In the genomic region with DNA sequence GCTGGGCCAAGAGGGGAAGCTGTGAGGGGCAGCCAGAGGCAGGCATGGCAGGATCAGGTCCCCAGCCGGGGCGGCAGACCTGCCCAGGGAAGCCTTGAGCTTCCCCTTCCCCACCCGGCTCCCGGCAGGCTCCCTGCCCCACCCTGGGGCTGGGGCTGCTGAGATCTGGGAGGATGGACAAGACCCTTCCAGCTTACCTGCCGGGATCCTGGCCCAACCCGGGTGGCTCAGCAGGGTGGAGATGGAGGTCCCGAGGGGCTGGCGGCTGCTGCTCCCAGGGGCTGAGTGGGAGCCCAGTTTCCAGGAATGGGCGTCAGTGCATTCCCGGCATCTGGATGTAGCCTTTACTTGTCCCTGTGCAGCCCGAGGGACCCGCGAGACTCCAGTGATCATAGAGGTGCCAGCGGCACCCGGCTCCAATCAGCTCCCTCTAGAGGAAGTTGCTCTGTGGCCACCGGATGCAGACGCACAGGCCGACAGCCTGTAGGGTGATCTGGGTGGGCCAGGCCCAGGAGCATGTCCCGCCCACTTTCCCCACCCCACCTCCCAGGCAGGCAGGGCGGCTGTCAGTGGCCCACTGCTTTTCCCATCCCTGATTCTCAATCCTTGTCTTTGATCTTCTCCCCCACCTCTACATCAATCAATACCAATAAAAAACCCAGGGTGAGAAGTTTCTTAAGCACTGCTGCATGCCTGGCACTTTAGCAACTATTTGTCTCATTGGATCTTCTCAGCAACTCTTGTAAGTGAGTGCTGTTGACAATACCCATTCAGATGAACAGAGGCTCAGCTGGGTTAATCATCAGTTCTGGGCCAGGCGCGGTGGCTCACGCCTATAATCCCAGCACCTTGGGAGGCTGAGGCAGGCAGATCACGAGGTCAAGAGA, we compare ENCODE assay signal across 8 cellular contexts. TPM values are rescaled to one million over a fixed set of nuclear protein-coding genes. Genes with fewer than 3 reads are reported as not detected.
A peak's percentile ranks its signal among the peaks of the same experiment; 100 is the strongest.
DNase-seq lines count a peak whose midpoint lies in the region; ATAC-seq and TF ChIP-seq lines count a peak whose summit lies in the region.

A gene (minus strand): TSS at position 449 of the 887 bp plus-strand sequence. CDS start 2,672 bp downstream, outside the sequence.

- DNase-seq in NCI-H748 treated with DMSO at 0.1 percent for 48 hours (lab: John Stamatoyannopoulos, UW) (peak; percentile 93), dermis blood vessel endothelial cell (peak; percentile 93)
- peak; percentile 57 to 82 for DNase-seq in activated CD4-positive, alpha-beta T cell treated with anti-CD3 and anti-CD28 coated beads, Interleukin-2, amount 50 U/mL, for 24 hours (ENCODE audit: low read depth in 1 of 2, low spot score in 1 of 2)
- DNase-seq in stimulated activated CD4-positive, alpha-beta T cell treated with anti-CD3 and anti-CD28 coated beads, Interleukin-4, amount 100 ng/mL, for 1 hour, result peak; percentile 80

- ATAC-seq in GM19324 (IDR thresholded peaks at IDR 0.05; ENCODE audit: low FRiP score, unreplicated experiment) (peak; percentile 81), HG03469 (IDR thresholded peaks at IDR 0.05; ENCODE audit: unreplicated experiment) (peak; percentile 68)

- H3K9ac ChIP-seq in BLaER1 treated with 17β-estradiol and CSF1 and Interleukin-3, amounts not matched to agents 10 nM and 100 nM, result peak within 1 kb of the TSS; percentile 87 to 96 (median 93)
- peak within 1 kb of the TSS; percentile 51 to 68 for H3K9ac ChIP-seq in liver (ENCODE audit: low read depth in 1 of 2, low read length in 2 of 2)

- TF ChIP-seq CTCF in liver (IDR thresholded peaks at IDR 0.05; ENCODE audit: low read depth, low read length, missing input control), result peak; percentile 33

- peak within 1 kb of the TSS; percentile 89 to 99 (median 92) for H3K4me3 ChIP-seq in BLaER1 treated with 17β-estradiol and CSF1 and Interleukin-3, amounts not matched to agents 10 nM and 100 nM
- H3K4me3 ChIP-seq in liver (ENCODE audit: low read depth in 1 of 3, low read length in 3 of 3), result peak within 1 kb of the TSS; percentile 61 to 86 (median 81)

- H3K9me3 ChIP-seq in BLaER1 treated with 17β-estradiol and CSF1 and Interleukin-3, amounts not matched to agents 10 nM and 100 nM (replicated peaks in 1 of 11), result no peaks in the 10 kb centered on the region
- H3K9me3 ChIP-seq in liver (ENCODE audit: control insufficient read depth in 4 of 4, low read length in 3 of 4), result no peaks in the 10 kb centered on the region

- H4K20me1 ChIP-seq in BLaER1 treated with 17β-estradiol and CSF1 and Interleukin-3, amounts not matched to agents 10 nM and 100 nM, result peaks cover 0 to 34% (median 13%) of the 10 kb centered on the region in 11 experiments; a peak in 14 of 22 replicates

- WGBS in liver, result 9% methylated on average over 24 of the region's 24 CpGs

- H3K36me3 ChIP-seq in BLaER1 treated with 17β-estradiol and CSF1 and Interleukin-3, amounts not matched to agents 10 nM and 100 nM, result peaks cover 16 to 34% (median 29%) of the 10 kb centered on the region in 11 experiments
- H3K36me3 ChIP-seq in liver (ENCODE audit: control insufficient read depth in 4 of 4, insufficient read depth in 3 of 4, low read depth in 1 of 4, low read length in 3 of 4), result peaks cover 0 to 9% (median 6%) of the 10 kb centered on the region in 4 donors

- peak within 1 kb of the TSS; percentile 81 to 99 (median 95) for H3K4me2 ChIP-seq in BLaER1 treated with 17β-estradiol and CSF1 and Interleukin-3, amounts not matched to agents 10 nM and 100 nM

- no peaks in the 10 kb centered on the region for H3K27me3 ChIP-seq in BLaER1 treated with 17β-estradiol and CSF1 and Interleukin-3, amounts not matched to agents 10 nM and 100 nM
- H3K27me3 ChIP-seq in liver (ENCODE audit: control insufficient read depth in 4 of 4, insufficient read depth in 4 of 4, low read length in 3 of 4), result no peaks in the 10 kb centered on the region

- peak; percentile 31 to 47 for TF ChIP-seq RAD21 in liver (IDR thresholded peaks at IDR 0.05)

- H3K27ac ChIP-seq in BLaER1 treated with 17β-estradiol and CSF1 and Interleukin-3, amounts not matched to agents 10 nM and 100 nM, result peak within 1 kb of the TSS; percentile 55 to 93 (median 89)
- peak within 1 kb of the TSS; percentile 36 to 80 for H3K27ac ChIP-seq in liver (ENCODE audit: low read depth in 1 of 2, low read length in 2 of 2)

- peaks cover 43 to 56% (median 47%) of the 10 kb centered on the region in 10 experiments for H3K4me1 ChIP-seq in BLaER1 treated with 17β-estradiol and CSF1 and Interleukin-3, amounts not matched to agents 10 nM and 100 nM
- H3K4me1 ChIP-seq in liver (ENCODE audit: control insufficient read depth in 4 of 4, insufficient read depth in 4 of 4, low read length in 3 of 4), result peaks cover 4 to 13% (median 5%) of the 10 kb centered on the region in 4 donors

TF ChIP-seq in liver, 16 proteins besides CTCF, POLR2A, EP300 and RAD21:
- TF ChIP-seq HNF4A (conservative IDR thresholded peaks at IDR 0.05), result no peak
- TF ChIP-seq SP1 (IDR thresholded peaks at IDR 0.05), result peak; percentile 35
- peak; percentile 38 for TF ChIP-seq TAF1 (conservative IDR thresholded peaks at IDR 0.05)
- TF ChIP-seq, protein P1, sequence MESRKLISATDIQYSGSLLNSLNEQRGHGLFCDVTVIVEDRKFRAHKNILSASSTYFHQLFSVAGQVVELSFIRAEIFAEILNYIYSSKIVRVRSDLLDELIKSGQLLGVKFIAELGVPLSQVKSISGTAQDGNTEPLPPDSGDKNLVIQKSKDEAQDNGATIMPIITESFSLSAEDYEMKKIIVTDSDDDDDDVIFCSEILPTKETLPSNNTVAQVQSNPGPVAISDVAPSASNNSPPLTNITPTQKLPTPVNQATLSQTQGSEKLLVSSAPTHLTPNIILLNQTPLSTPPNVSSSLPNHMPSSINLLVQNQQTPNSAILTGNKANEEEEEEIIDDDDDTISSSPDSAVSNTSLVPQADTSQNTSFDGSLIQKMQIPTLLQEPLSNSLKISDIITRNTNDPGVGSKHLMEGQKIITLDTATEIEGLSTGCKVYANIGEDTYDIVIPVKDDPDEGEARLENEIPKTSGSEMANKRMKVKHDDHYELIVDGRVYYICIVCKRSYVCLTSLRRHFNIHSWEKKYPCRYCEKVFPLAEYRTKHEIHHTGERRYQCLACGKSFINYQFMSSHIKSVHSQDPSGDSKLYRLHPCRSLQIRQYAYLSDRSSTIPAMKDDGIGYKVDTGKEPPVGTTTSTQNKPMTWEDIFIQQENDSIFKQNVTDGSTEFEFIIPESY (IDR thresholded peaks at IDR 0.05), result no peak
- TF ChIP-seq, protein P2, sequence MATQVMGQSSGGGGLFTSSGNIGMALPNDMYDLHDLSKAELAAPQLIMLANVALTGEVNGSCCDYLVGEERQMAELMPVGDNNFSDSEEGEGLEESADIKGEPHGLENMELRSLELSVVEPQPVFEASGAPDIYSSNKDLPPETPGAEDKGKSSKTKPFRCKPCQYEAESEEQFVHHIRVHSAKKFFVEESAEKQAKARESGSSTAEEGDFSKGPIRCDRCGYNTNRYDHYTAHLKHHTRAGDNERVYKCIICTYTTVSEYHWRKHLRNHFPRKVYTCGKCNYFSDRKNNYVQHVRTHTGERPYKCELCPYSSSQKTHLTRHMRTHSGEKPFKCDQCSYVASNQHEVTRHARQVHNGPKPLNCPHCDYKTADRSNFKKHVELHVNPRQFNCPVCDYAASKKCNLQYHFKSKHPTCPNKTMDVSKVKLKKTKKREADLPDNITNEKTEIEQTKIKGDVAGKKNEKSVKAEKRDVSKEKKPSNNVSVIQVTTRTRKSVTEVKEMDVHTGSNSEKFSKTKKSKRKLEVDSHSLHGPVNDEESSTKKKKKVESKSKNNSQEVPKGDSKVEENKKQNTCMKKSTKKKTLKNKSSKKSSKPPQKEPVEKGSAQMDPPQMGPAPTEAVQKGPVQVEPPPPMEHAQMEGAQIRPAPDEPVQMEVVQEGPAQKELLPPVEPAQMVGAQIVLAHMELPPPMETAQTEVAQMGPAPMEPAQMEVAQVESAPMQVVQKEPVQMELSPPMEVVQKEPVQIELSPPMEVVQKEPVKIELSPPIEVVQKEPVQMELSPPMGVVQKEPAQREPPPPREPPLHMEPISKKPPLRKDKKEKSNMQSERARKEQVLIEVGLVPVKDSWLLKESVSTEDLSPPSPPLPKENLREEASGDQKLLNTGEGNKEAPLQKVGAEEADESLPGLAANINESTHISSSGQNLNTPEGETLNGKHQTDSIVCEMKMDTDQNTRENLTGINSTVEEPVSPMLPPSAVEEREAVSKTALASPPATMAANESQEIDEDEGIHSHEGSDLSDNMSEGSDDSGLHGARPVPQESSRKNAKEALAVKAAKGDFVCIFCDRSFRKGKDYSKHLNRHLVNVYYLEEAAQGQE (IDR thresholded peaks at IDR 0.05), result peak; percentile 11
- TF ChIP-seq HNF4G (IDR thresholded peaks at IDR 0.05), result no peak
- TF ChIP-seq EGR1 (IDR thresholded peaks at IDR 0.05; ENCODE audit: low read depth in 2 of 2), result no peak
- TF ChIP-seq JUND (IDR thresholded peaks at IDR 0.05), result no peak
- TF ChIP-seq GABPA (IDR thresholded peaks at IDR 0.05 in 1 of 2, conservative IDR thresholded peaks at IDR 0.05 in 1 of 2), result peak; percentile 81 to 91
- TF ChIP-seq YY1 (IDR thresholded peaks at IDR 0.05), result peak; percentile 36
- TF ChIP-seq, protein P3, sequence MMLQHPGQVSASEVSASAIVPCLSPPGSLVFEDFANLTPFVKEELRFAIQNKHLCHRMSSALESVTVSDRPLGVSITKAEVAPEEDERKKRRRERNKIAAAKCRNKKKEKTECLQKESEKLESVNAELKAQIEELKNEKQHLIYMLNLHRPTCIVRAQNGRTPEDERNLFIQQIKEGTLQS (IDR thresholded peaks at IDR 0.05), result no peak
- no peak for TF ChIP-seq FOXA2 (IDR thresholded peaks at IDR 0.05)
- no peak for TF ChIP-seq FOXA1 (IDR thresholded peaks at IDR 0.05)
- no peak for TF ChIP-seq RXRA (IDR thresholded peaks at IDR 0.05)

RNA-seq across cellular contexts. Expression of the gene that starts here (rescaled TPM):
- total RNA-seq in dermis blood vessel endothelial cell (23.5 and 24.3 TPM in 2 replicates), liver (1 to 10 TPM; 4.4 to 6.1 TPM)
- 1 to 10 TPM; 2.4 to 8.7 TPM for polyA plus RNA-seq in liver

Comparison
In these comparisons a context has a peak if more than half of its experiments do, and no peak if none do; other contexts are left out.
1. Peak in every context shown above with its lines: DNase-seq, ATAC-seq, H3K4me3 ChIP-seq and H3K27ac ChIP-seq.